In the genomic region with DNA sequence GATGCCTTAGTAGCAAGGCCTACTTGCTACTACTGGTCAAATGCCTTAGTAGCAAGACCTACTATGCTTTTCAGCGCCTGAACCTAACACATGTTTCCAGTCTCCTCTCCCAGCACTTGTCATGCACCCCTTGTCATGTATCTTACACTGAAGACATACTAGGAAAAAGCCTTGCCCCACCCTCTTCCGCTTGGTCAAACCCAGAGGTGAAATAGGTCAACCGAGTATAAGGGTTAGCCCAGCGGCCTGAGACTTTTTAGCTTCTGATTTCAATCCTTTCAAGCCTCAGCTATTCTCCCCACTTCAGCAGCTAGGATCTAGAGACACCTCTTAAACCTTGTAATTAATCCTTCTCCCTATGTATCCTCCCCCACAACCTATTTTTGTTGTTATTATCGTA, we compare ENCODE assay signal across 24 cellular contexts.
"Had no signal": no experiment of that assay in that cellular context is flagged by ENCODE, and none has a peak within 500 bp of the region (broad histone marks: within the 10 kb centered on the region; RNA-seq: fewer than 3 reads in every experiment).

No MANE protein-coding gene starts in this region.

- H3K27ac Mint-ChIP-seq: T-cell had no signal

- H3K4me3 Mint-ChIP-seq: T-cell had no signal

- H3K4me1 Mint-ChIP-seq: T-cell had no signal

- H3K9me3 ChIP-seq: MG63, SJSA1 had no signal

- H3K27me3 ChIP-seq: MG63, SJSA1 had no signal

- H3K36me3 Mint-ChIP-seq: T-cell had no signal

- DNase-seq: Karpas-422, KG1, MG63, NCI-H1092, NCI-H1105 treated with DMSO at 0.1 percent for 48 hours, NCI-H1417 treated with DMSO at 0.1 percent for 48 hours, NCI-H146, NCI-H1694 treated with DMSO at 0.1 percent for 48 hours, NCI-H1930, NCI-H2081, NCI-H2107, NCI-H2171 treated with DMSO at 0.1 percent for 48 hours, NCI-H345, NCI-H524, NCI-H526 treated with DMSO at 0.1 percent for 48 hours, NCI-H748 treated with DMSO at 0.1 percent for 48 hours, Right ventricle myocardium superior, RPMI8226, SIG-M5, SW 1271, T-cell had no signal

- ATAC-seq: T-cell had no signal

- H3K27ac ChIP-seq: SJSA1, SK-N-MC had no signal

- FAIRE-seq: RCC 7860 had no signal

- H3K9me3 Mint-ChIP-seq: T-cell had no signal

- H3K36me3 ChIP-seq: MG63, SJSA1 had no signal

- H3K4me1 ChIP-seq: SJSA1 had no signal

- H3K4me3 ChIP-seq: MG63, SJSA1, SK-N-MC had no signal
